Comparison of ENCODE assay signal across 34 cellular contexts in the genomic region with DNA sequence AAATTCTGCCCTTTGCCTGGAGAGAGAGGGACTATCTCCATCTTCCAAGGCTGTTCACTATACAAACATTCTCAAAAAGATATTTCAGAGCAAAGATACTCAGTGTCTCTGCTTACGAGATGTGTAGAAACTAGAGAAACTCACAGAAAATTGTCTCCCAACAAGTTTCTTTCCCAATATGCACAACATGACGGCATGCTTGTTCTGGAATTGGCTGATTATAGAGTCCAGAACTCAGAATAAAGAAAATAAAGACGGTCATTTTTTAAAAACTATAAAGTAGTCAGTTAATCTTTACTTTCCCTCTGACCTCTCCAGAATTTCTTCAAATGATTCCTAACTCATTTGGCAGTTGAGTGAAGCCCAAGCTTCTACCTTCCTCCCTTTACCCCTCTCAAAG.
"Had no signal": no experiment of that assay in that cellular context is flagged by ENCODE, and none has a peak within 500 bp of the region (broad histone marks: within the 10 kb centered on the region; RNA-seq: fewer than 3 reads in every experiment).

No MANE protein-coding gene starts in this region.

- H3K9me3 ChIP-seq: MG63 had no signal

- H3K27me3 ChIP-seq: MG63 had no signal

- H3K36me3 ChIP-seq: MG63 had no signal

- H3K4me3 ChIP-seq: MG63 had no signal

- DNase-seq: Karpas-422, Kasumi-1, MG63, NCI-H1048, NCI-H1092, NCI-H1092 treated with DMSO at 0.1 percent for 48 hours, NCI-H1105, NCI-H1105 treated with DMSO at 0.1 percent for 48 hours, NCI-H1417, NCI-H1417 treated with DMSO at 0.1 percent for 48 hours, NCI-H1436, NCI-H1436 treated with DMSO at 0.1 percent for 48 hours, NCI-H146, NCI-H1694, NCI-H1694 treated with DMSO at 0.1 percent for 48 hours, NCI-H187, NCI-H187 treated with DMSO at 0.1 percent for 48 hours, NCI-H1930, NCI-H2029, NCI-H2029 treated with DMSO at 0.1 percent for 48 hours, NCI-H2081, NCI-H2081 treated with DMSO at 0.1 percent for 48 hours, NCI-H2107, NCI-H2171, NCI-H2171 treated with DMSO at 0.1 percent for 48 hours, NCI-H2227 treated with DMSO at 0.1 percent for 48 hours, NCI-H226, NCI-H345, NCI-H446, NCI-H446 treated with DMSO at 0.1 percent for 48 hours, NCI-H510A, NCI-H510A treated with DMSO at 0.1 percent for 48 hours, NCI-H524, NCI-H524 treated with DMSO at 0.1 percent for 48 hours had no signal
